In genomic region chr11:59012106-59012941, GRCh38 we compare ENCODE assay signal across 23 cellular contexts.
DNase-seq lines count a peak whose midpoint lies in the region; ATAC-seq and TF ChIP-seq lines count a peak whose summit lies in the region.
"Had no signal": no experiment of that assay in that cellular context is flagged by ENCODE, and none has a peak within 500 bp of the region (broad histone marks: within the 10 kb centered on the region; RNA-seq: fewer than 3 reads in every experiment).

No MANE protein-coding gene starts in this region.

- H3K4me1 Mint-ChIP-seq in stimulated activated naive B cell treated with anti-CD40 and anti-IgM and Interleukin-4, amounts not matched to agents 10 μg/mL and 1 μg/mL and 100 μg/mL, for 72 hours = peaks cover 36 to 59% of the 10 kb centered on the region in 2 donors
- H3K4me1 Mint-ChIP-seq: activated CD4-positive, alpha-beta T cell treated with anti-CD3 and anti-CD28 coated beads for 36 hours; brain had no signal

- H3K27me3 ChIP-seq in MM.1S (replicated peaks; ENCODE audit: insufficient read depth, low read length) = no peaks in the 10 kb centered on the region
- H3K27me3 ChIP-seq: gastroesophageal sphincter had no signal

- no peaks in the 10 kb centered on the region for H3K27me3 Mint-ChIP-seq in stimulated activated naive B cell treated with anti-CD40 and anti-IgM and Interleukin-4, amounts not matched to agents 10 μg/mL and 1 μg/mL and 100 μg/mL, for 72 hours
- H3K27me3 Mint-ChIP-seq: brain had no signal

- H3K9me2 ChIP-seq in MM.1S (replicated peaks; ENCODE audit: insufficient read depth, low read length) = no peaks in the 10 kb centered on the region

- no peaks in the 10 kb centered on the region for H3K79me2 ChIP-seq in MM.1S (ENCODE audit: low read length)

- peak overlapping the region; percentile 95 for H3K27ac ChIP-seq in MM.1S (ENCODE audit: low read length)
- H3K27ac ChIP-seq: coronary artery, gastroesophageal sphincter, SK-N-MC had no signal

- H2AFZ ChIP-seq in MM.1S (ENCODE audit: low read length) = peak overlapping the region; percentile 69

- no peaks in the 10 kb centered on the region for H3K9me3 ChIP-seq in MM.1S (replicated peaks; ENCODE audit: insufficient read depth, low read length)
- H3K9me3 ChIP-seq: gastroesophageal sphincter had no signal

- ATAC-seq in stimulated activated naive B cell treated with anti-CD40 and anti-IgM and Interleukin-4, amounts not matched to agents 10 μg/mL and 1 μg/mL and 100 μg/mL, for 72 hours (replicated peaks) = peak; percentile 16 to 36
- ATAC-seq in GM19455 (IDR thresholded peaks at IDR 0.05; ENCODE audit: unreplicated experiment) = no peak
- ATAC-seq: activated CD4-positive, alpha-beta T cell treated with anti-CD3 and anti-CD28 coated beads for 36 hours; CD8-positive, alpha-beta T cell; gastroesophageal sphincter had no signal

- H3K36me3 Mint-ChIP-seq in stimulated activated naive B cell treated with anti-CD40 and anti-IgM and Interleukin-4, amounts not matched to agents 10 μg/mL and 1 μg/mL and 100 μg/mL, for 72 hours = peaks cover 19 to 40% of the 10 kb centered on the region in 2 donors
- H3K36me3 Mint-ChIP-seq: brain; CD8-positive, alpha-beta T cell had no signal

- H3K4me3 Mint-ChIP-seq in stimulated activated naive B cell treated with anti-CD40 and anti-IgM and Interleukin-4, amounts not matched to agents 10 μg/mL and 1 μg/mL and 100 μg/mL, for 72 hours = no peak overlapping the region
- H3K4me3 Mint-ChIP-seq: activated CD4-positive, alpha-beta T cell treated with anti-CD3 and anti-CD28 coated beads for 36 hours; brain; CD8-positive, alpha-beta T cell; T-helper 1 cell treated with Interleukin-12 subunit alpha and Interleukin-12 subunit beta and Interleukin-4 antibody, amounts not matched to agents 30 μg/mL and 1 μg/mL, for 36 hours had no signal

- H3F3A ChIP-seq in MM.1S (ENCODE audit: insufficient read depth, low read length) = peaks cover 39% of the 10 kb centered on the region

- H3K27ac Mint-ChIP-seq in stimulated activated naive B cell treated with anti-CD40 and anti-IgM and Interleukin-4, amounts not matched to agents 10 μg/mL and 1 μg/mL and 100 μg/mL, for 72 hours = peak overlapping the region; percentile 71
- H3K27ac Mint-ChIP-seq: activated CD4-positive, alpha-beta T cell treated with anti-CD3 and anti-CD28 coated beads for 36 hours; brain; CD8-positive, alpha-beta T cell; T-helper 1 cell treated with Interleukin-12 subunit alpha and Interleukin-12 subunit beta and Interleukin-4 antibody, amounts not matched to agents 30 μg/mL and 1 μg/mL, for 36 hours had no signal

- H3K4me2 ChIP-seq in MM.1S (ENCODE audit: low read depth, low read length) = peak overlapping the region; percentile 74

- H3K4me3 ChIP-seq in MM.1S (ENCODE audit: low read length) = peak overlapping the region; percentile 34
- H3K4me3 ChIP-seq: coronary artery, gastroesophageal sphincter, SK-N-MC had no signal

- H3K9me3 Mint-ChIP-seq in stimulated activated naive B cell treated with anti-CD40 and anti-IgM and Interleukin-4, amounts not matched to agents 10 μg/mL and 1 μg/mL and 100 μg/mL, for 72 hours = peaks cover 4 to 5% of the 10 kb centered on the region in 2 donors
- H3K9me3 Mint-ChIP-seq: CD8-positive, alpha-beta T cell; T-helper 1 cell treated with Interleukin-12 subunit alpha and Interleukin-12 subunit beta and Interleukin-4 antibody, amounts not matched to agents 30 μg/mL and 1 μg/mL, for 36 hours had no signal

- H4K20me1 ChIP-seq in MM.1S (ENCODE audit: insufficient read depth, low read length) = no peaks in the 10 kb centered on the region

- TF ChIP-seq CTCF in MM.1S (IDR thresholded peaks at IDR 0.05; ENCODE audit: low read length) = no peak

- H3K4me1 ChIP-seq in MM.1S (ENCODE audit: low read length) = peaks cover 52% of the 10 kb centered on the region
- H3K4me1 ChIP-seq: gastroesophageal sphincter had no signal

- peak; percentile 2 for DNase-seq in ELF-1 (ENCODE audit: low read depth, low spot score)
- peak; percentile 79 for DNase-seq in MM.1S
- DNase-seq in iPS-NIHi7 (ENCODE audit: extremely low spot score) = peak; percentile 20
- DNase-seq in stimulated activated naive B cell treated with anti-CD40 and anti-IgM and Interleukin-4, amounts not matched to agents 10 μg/mL and 1 μg/mL and 100 μg/mL, for 72 hours = no peak
- no peak for DNase-seq in anterior cingulate cortex (lab: John Stamatoyannopoulos, UW)
- no peak for DNase-seq in glomerular visceral epithelial cell (ENCODE audit: extremely low spot score)
- DNase-seq: activated CD4-positive, alpha-beta T cell treated with anti-CD3 and anti-CD28 coated beads for 36 hours; activated CD8-positive, alpha-beta memory T cell treated with anti-CD3 and anti-CD28 coated beads for 24 hours; activated T-cell treated with anti-CD3 and anti-CD28 coated beads, Interleukin-2, amount 50 U/mL, for 1 hour; CD8-positive, alpha-beta T cell; DMS 273 treated with DMSO at 0.1 percent for 48 hours; GOT3; Karpas-422; kidney; NCI-H1694 treated with DMSO at 0.1 percent for 48 hours; NCI-H526; small intestine had no signal

- no peaks in the 10 kb centered on the region for H3K36me3 ChIP-seq in MM.1S (replicated peaks; ENCODE audit: insufficient read depth, low read length)
- H3K36me3 ChIP-seq: gastroesophageal sphincter had no signal

- H3K9ac ChIP-seq in MM.1S (ENCODE audit: low read length) = peak overlapping the region; percentile 51

Comparison
In these comparisons a context has a peak if more than half of its experiments do, and no peak if none do; other contexts are left out.
1. DNase-seq: peak in ELF-1 (single experiment), MM.1S (single experiment) and iPS-NIHi7 (single experiment); none in stimulated activated naive B cell treated with anti-CD40 and anti-IgM and Interleukin-4, amounts not matched to agents 10 μg/mL and 1 μg/mL and 100 μg/mL, for 72 hours (single experiment), anterior cingulate cortex (0 of 58) and glomerular visceral epithelial cell (single experiment).